8 cellular contexts compared by ENCODE assay signal in genomic region chr13:33639640-33640080, GRCh38.
DNase-seq lines count a peak whose midpoint lies in the region; ATAC-seq lines count a peak whose summit lies in the region.

No MANE protein-coding gene starts in this region.

- H3K4me3 Mint-ChIP-seq in activated naive CD8-positive, alpha-beta T cell treated with anti-CD3 and anti-CD28 coated beads for 36 hours, result no peak overlapping the region

- ATAC-seq in HG03280 (IDR thresholded peaks at IDR 0.05; ENCODE audit: unreplicated experiment) (peak; percentile 62), sciatic nerve (no peak)

- H3K9me3 Mint-ChIP-seq in activated naive CD8-positive, alpha-beta T cell treated with anti-CD3 and anti-CD28 coated beads for 36 hours, result no peaks in the 10 kb centered on the region

- H3K27ac Mint-ChIP-seq in activated naive CD8-positive, alpha-beta T cell treated with anti-CD3 and anti-CD28 coated beads for 36 hours, result peak overlapping the region; percentile 76

- H3K36me3 Mint-ChIP-seq in activated naive CD8-positive, alpha-beta T cell treated with anti-CD3 and anti-CD28 coated beads for 36 hours, result peaks cover 1% of the 10 kb centered on the region

- intact Hi-C loops in sciatic nerve (cut with DNase I), result no loop called here

- peaks cover 7% of the 10 kb centered on the region for H3K27me3 Mint-ChIP-seq in activated naive CD8-positive, alpha-beta T cell treated with anti-CD3 and anti-CD28 coated beads for 36 hours

- DNase-seq in activated CD8-positive, alpha-beta memory T cell treated with anti-CD3 and anti-CD28 coated beads for 48 hours (ENCODE audit: low read depth in 2 of 3, low spot score in 2 of 3), result peak in 2 of 3 experiments; percentile 3 to 18
- no peak for DNase-seq in activated CD8-positive, alpha-beta memory T cell treated with anti-CD3 and anti-CD28 coated beads, Interleukin-2, amount 50 U/mL, for 48 hours
- peak; percentile 22 for DNase-seq in activated naive CD8-positive, alpha-beta T cell treated with anti-CD3 and anti-CD28 coated beads for 36 hours
- DNase-seq in stimulated activated CD8-positive, alpha-beta memory T cell treated with anti-CD3 and anti-CD28 coated beads, Interleukin-7, amount 100 ng/mL, for 48 hours (ENCODE audit: extremely low read depth in 1 of 2, low read depth in 1 of 2), result peak; percentile 16 to 56
- no peak for DNase-seq in NOMO-1 (lab: John Stamatoyannopoulos, UW; ENCODE audit: unreplicated experiment in 2 of 2)
- DNase-seq in sciatic nerve (ENCODE audit: low spot score), result no peak
- no peak for DNase-seq in NCI-H345 treated with DMSO at 0.1 percent for 48 hours (lab: John Stamatoyannopoulos, UW; ENCODE audit: unreplicated experiment)

- H3K4me1 Mint-ChIP-seq in activated naive CD8-positive, alpha-beta T cell treated with anti-CD3 and anti-CD28 coated beads for 36 hours, result peaks cover 31% of the 10 kb centered on the region

Comparison
In these comparisons a context has a peak if more than half of its experiments do, and no peak if none do; other contexts are left out.
1. DNase-seq: peak in activated CD8-positive, alpha-beta memory T cell treated with anti-CD3 and anti-CD28 coated beads for 48 hours (2 of 3), activated naive CD8-positive, alpha-beta T cell treated with anti-CD3 and anti-CD28 coated beads for 36 hours (single experiment) and stimulated activated CD8-positive, alpha-beta memory T cell treated with anti-CD3 and anti-CD28 coated beads, Interleukin-7, amount 100 ng/mL, for 48 hours (2 of 2); none in activated CD8-positive, alpha-beta memory T cell treated with anti-CD3 and anti-CD28 coated beads, Interleukin-2, amount 50 U/mL, for 48 hours (single experiment), NOMO-1 (0 of 2), sciatic nerve (single experiment) and NCI-H345 treated with DMSO at 0.1 percent for 48 hours (single experiment).